ENCODE assay signal across 16 cellular contexts in the genomic region with DNA sequence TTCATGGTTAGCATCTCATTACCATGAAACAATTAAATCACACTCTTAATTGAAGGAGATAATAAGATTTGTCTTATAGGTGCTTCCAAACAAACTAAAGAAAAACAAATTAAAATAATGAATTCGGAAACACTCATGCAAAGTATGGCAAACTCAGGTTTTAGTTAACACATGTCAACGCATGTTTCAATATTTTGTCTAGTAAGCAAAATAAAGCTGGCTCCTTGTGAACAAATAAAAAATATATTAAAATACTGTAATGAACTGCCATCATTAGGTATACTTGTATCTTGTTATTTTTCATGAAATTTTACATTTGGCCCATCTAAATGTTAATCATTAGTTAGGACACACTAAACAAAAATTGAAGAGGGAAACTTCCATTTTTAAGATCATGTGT.
DNase-seq lines count a peak whose midpoint lies in the region; ATAC-seq, FAIRE-seq and TF ChIP-seq lines count a peak whose summit lies in the region.
"Had no signal": no experiment of that assay in that cellular context is flagged by ENCODE, and none has a peak within 500 bp of the region (broad histone marks: within the 10 kb centered on the region; RNA-seq: fewer than 3 reads in every experiment).

No MANE protein-coding gene starts in this region.

- no peak for FAIRE-seq in HepG2 (lab: Jason Lieb, UNC)
- FAIRE-seq: urothelium cell line had no signal

- no TSS peak for BruUV-seq in HepG2 (replicated peaks; lab: Mats Ljungman, UMichigan)

- CTCF ChIA-PET in HepG2 (lab: Yijun Ruan, JAX; ENCODE audit: low intra/inter-chr PET ratio, low total read pairs): no interaction called here

- TF ChIP-seq RAD21 in HepG2 (CRISPR knock-in tag; IDR thresholded peaks at IDR 0.05): no peak

- WGBS in HepG2 (ENCODE audit: low lambda C conversion rate): 54% methylated on average over 2 of the region's 2 CpGs
- WGBS in right lobe of liver (ENCODE audit: insufficient coverage, low coverage, low lambda C conversion rate, missing lambda C conversion rate): 66% methylated on average over 2 of the region's 2 CpGs

- no peak for TF ChIP-seq CTCF in HepG2 (CRISPR knock-in tag; IDR thresholded peaks at IDR 0.05)
- TF ChIP-seq CTCF in right lobe of liver (IDR thresholded peaks at IDR 0.05): no peak
- TF ChIP-seq CTCF in epithelial cell of proximal tubule (conservative IDR thresholded peaks at IDR 0.05; ENCODE audit: low read depth, low read length): no peak

- H3K9me3 ChIP-seq in HepG2 (ENCODE audit: low read length): no peaks in the 10 kb centered on the region
- H3K9me3 ChIP-seq in right lobe of liver: no peaks in the 10 kb centered on the region
- no peaks in the 10 kb centered on the region for H3K9me3 ChIP-seq in muscle layer of duodenum (ENCODE audit: control insufficient read depth in 1 of 2, low read length in 2 of 2)
- H3K9me3 ChIP-seq: spleen had no signal

- H4K20me1 ChIP-seq in HepG2 (ENCODE audit: insufficient read depth, low read length): no peaks in the 10 kb centered on the region

- no peak overlapping the region for H2AFZ ChIP-seq in HepG2 (ENCODE audit: low read length)
- H2AFZ ChIP-seq: parathyroid adenoma had no signal

- H3K4me1 ChIP-seq in HepG2 (ENCODE audit: insufficient read depth, low read length) (peaks cover 17% of the 10 kb centered on the region), right lobe of liver (peaks cover 0 to 20% (median 6%) of the 10 kb centered on the region in 4 donors), muscle layer of duodenum (ENCODE audit: control insufficient read depth in 1 of 2, insufficient read depth in 2 of 2, low read length in 2 of 2) (peaks cover 0 to 20% of the 10 kb centered on the region in 2 donors)

- H3K36me3 ChIP-seq in HepG2 (replicated peaks in 1 of 2; ENCODE audit: control insufficient read depth in 1 of 2, insufficient read depth in 2 of 2, low read length in 2 of 2) (no peaks in the 10 kb centered on the region), right lobe of liver (no peaks in the 10 kb centered on the region), muscle layer of duodenum (ENCODE audit: control insufficient read depth in 1 of 2, insufficient read depth in 2 of 2, low read length in 2 of 2) (no peaks in the 10 kb centered on the region)
- H3K36me3 ChIP-seq: spleen had no signal

- in situ Hi-C loops in HepG2 (cut with HindIII; ENCODE audit: extremely low pct_ligation_motif_present, low pct_unique_long_range_greater_than_20kb): no loop called here

- no peak for ATAC-seq in HepG2
- ATAC-seq in right lobe of liver: no peak
- ATAC-seq in HG03159 (IDR thresholded peaks at IDR 0.05; ENCODE audit: unreplicated experiment): no peak
- ATAC-seq: activated CD8-positive, alpha-beta T cell treated with anti-CD3 and anti-CD28 coated beads for 36 hours; activated T-cell treated with anti-CD3 and anti-CD28 coated beads, Interleukin-2, amount 50 U/mL, for 72 hours; stimulated activated effector memory CD8-positive, alpha-beta T cell treated with anti-CD3 and anti-CD28 coated beads, Interleukin-12 subunit alpha, Interleukin-12 subunit beta, amount 100 ng/mL, for 72 hours had no signal

- no peak for TF ChIP-seq EP300 in HepG2 (IDR thresholded peaks at IDR 0.05; ENCODE audit: low read depth in 2 of 2, low read length in 2 of 2)
- no peak for TF ChIP-seq EP300 in HepG2 (CRISPR knock-in tag; IDR thresholded peaks at IDR 0.05; ENCODE audit: borderline replicate concordance)

- H3K9ac ChIP-seq in HepG2 (ENCODE audit: insufficient read depth, low read depth, low read length): no peak overlapping the region
- H3K9ac ChIP-seq: parathyroid adenoma had no signal

- no peaks in the 10 kb centered on the region for H3K79me2 ChIP-seq in HepG2 (ENCODE audit: insufficient read depth, low read length)
- H3K79me2 ChIP-seq: parathyroid adenoma had no signal

- H3K27me3 ChIP-seq in HepG2 (ENCODE audit: control insufficient read depth in 1 of 2, insufficient read depth in 2 of 2, low read length in 2 of 2) (peaks cover 1 to 33% of the 10 kb centered on the region in 2 experiments; a peak in 4 of 5 replicates), right lobe of liver (peaks cover 10 to 31% of the 10 kb centered on the region in 2 donors), muscle layer of duodenum (ENCODE audit: low read depth, low read length) (peaks cover 42% of the 10 kb centered on the region)

- intact Hi-C loops in HepG2 (cut with micrococcal nuclease; ENCODE audit: unreplicated experiment) (loop anchor here (10.0 kb wide), 3 partner anchors 151 to 279 kb away; no protein-coding TSS in a partner anchor), right lobe of liver (cut with DNase I) (no loop called here)

- no peak for DNase-seq in HepG2 (ENCODE audit: low spot score)
- DNase-seq in right lobe of liver: no peak
- DNase-seq in epithelial cell of proximal tubule (ENCODE audit: low read depth): no peak
- no peak for DNase-seq in superior temporal gyrus (ENCODE audit: extremely low spot score)
- DNase-seq in T-helper 2 cell: no peak
- DNase-seq in NCI-H2171 treated with DMSO at 0.1 percent for 48 hours (lab: John Stamatoyannopoulos, UW): no peak
- DNase-seq: activated CD8-positive, alpha-beta T cell treated with anti-CD3 and anti-CD28 coated beads for 36 hours; activated T-cell treated with anti-CD3 and anti-CD28 coated beads, Interleukin-2, amount 50 U/mL, for 72 hours; CD4-positive, alpha-beta memory T cell; KBM-7; spleen had no signal

- POLR2A ChIA-PET in HepG2 (lab: Yijun Ruan, JAX): no interaction called here

- H3K27ac ChIP-seq in HepG2 (ENCODE audit: extremely low read length, insufficient read depth, low read length) (no peak overlapping the region), right lobe of liver (no peak overlapping the region), muscle layer of duodenum (ENCODE audit: low read length) (peak overlapping the region; percentile 22)
- H3K27ac ChIP-seq: parathyroid adenoma had no signal

- H3K4me3 ChIP-seq in HepG2 (replicated peaks in 1 of 3; ENCODE audit: insufficient read depth in 1 of 3, low read depth in 2 of 3, low read length in 3 of 3) (no peak overlapping the region), right lobe of liver (no peak overlapping the region), epithelial cell of proximal tubule (ENCODE audit: low read depth, low read length) (peak overlapping the region; percentile 87), muscle layer of duodenum (ENCODE audit: low read depth in 1 of 2, low read length in 2 of 2) (peak overlapping the region; percentile 7 to 54)

- no peak overlapping the region for H3K4me2 ChIP-seq in HepG2 (ENCODE audit: low read depth, low read length)

- TF ChIP-seq POLR2A in HepG2 (IDR thresholded peaks at IDR 0.05; ENCODE audit: insufficient read depth in 1 of 2, low read depth in 2 of 2, low read length in 2 of 2) (no peak), right lobe of liver (IDR thresholded peaks at IDR 0.05) (no peak)

TF ChIP-seq in HepG2, 621 proteins besides CTCF, POLR2A, EP300 and RAD21:
- TF ChIP-seq NFE2 (CRISPR knock-in tag; IDR thresholded peaks at IDR 0.05) (no peak), ZNF326 (CRISPR knock-in tag; IDR thresholded peaks at IDR 0.05; ENCODE audit: borderline replicate concordance) (no peak), MAFF (IDR thresholded peaks at IDR 0.05; ENCODE audit: low read depth, low read length) (peak; percentile 95), ZBTB7B (CRISPR knock-in tag; IDR thresholded peaks at IDR 0.05) (no peak), MAFK (conservative IDR thresholded peaks at IDR 0.05 in 1 of 2, IDR thresholded peaks at IDR 0.05 in 1 of 2; ENCODE audit: low read length in 2 of 2) (peak; percentile 91 to 96)

Comparison
In these comparisons a context has a peak if more than half of its experiments do, and no peak if none do; other contexts are left out.
1. H3K4me3 ChIP-seq: peak in epithelial cell of proximal tubule (single experiment) and muscle layer of duodenum (2 of 2); none in HepG2 (0 of 3) and right lobe of liver (0 of 3).